Comparison of ENCODE assay signal across 9 cellular contexts in the genomic region with DNA sequence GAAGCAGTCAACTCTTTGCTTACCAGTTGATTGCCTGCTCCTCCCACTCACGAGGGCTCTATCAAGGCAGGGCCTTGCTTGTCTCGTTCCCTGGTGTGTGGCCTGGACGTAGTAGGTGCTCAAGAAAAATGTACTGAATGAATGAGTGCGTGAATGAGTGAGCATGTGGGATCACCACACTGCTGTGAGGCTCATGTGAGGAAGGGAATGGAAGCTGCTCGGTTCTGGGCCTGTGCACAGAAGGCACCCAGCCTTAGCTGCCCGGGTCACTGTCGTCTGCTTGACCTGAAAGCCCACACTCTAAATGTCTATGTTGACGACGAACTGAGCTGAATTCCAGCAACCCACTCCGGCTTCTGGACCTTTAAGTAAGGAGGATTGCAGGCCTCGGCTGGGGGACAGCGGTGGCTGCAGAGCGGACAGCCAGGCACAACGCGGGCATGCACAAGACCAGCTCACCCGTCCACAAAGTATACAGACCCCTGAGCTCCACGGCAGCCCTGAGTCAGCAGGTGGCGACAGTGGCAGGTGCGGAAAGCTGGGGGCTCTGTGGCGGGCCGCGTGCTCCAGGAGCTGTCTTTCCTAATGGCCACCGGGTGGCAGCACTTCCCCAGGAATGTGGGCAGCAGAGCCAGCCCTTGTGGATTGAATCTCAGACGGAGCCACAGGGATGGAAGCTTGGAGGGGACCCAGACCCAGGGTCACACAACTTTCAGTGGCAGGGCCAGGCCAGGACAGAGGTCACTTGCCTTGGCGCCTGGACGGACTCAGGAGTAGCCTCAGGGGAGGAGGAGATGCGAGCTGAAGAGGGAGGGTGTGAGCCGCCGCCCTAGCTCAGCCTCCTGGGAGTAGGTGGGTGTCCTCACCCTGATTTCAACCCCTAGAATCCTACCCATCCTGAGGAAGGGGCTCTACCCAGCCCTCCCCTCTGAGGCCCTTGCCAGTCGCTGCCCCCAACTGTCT. TPM values are rescaled to one million over a fixed set of nuclear protein-coding genes. Genes with fewer than 3 reads are reported as not detected.
DNase-seq lines count a peak whose midpoint lies in the region; ATAC-seq and TF ChIP-seq lines count a peak whose summit lies in the region.
"Had no signal": no experiment of that assay in that cellular context is flagged by ENCODE, and none has a peak within 500 bp of the region (broad histone marks: within the 10 kb centered on the region; RNA-seq: fewer than 3 reads in every experiment).

No MANE protein-coding gene starts in this region.

- DNase-seq in D341Med (ENCODE audit: low spot score): peak; percentile 93
- DNase-seq in NCI-H510A (lab: John Stamatoyannopoulos, UW): peak; percentile 36
- DNase-seq in activated CD4-positive, CD25-positive, alpha-beta regulatory T cell treated with anti-CD3 and anti-CD28 coated beads, Interleukin-2, amount 50 U/mL, for 72 hours: peak; percentile 75
- peak in 59 of 61 donors; percentile 40 to 92 (median 76) for DNase-seq in caudate nucleus (lab: John Stamatoyannopoulos, UW)
- no peak for DNase-seq in kidney epithelial cell (ENCODE audit: low read depth)
- DNase-seq in stimulated activated CD4-positive, alpha-beta T cell treated with anti-CD3 and anti-CD28 coated beads, Interleukin-2, amount 100 ng/mL, for 24 hours: peak; percentile 78 to 80
- no peak for DNase-seq in GF-D8 (lab: John Stamatoyannopoulos, UW)

- TF ChIP-seq CTCF in kidney epithelial cell (IDR thresholded peaks at IDR 0.05; ENCODE audit: insufficient read depth, low read length, poor library complexity, severe bottlenecking): peak; percentile 91

- peaks cover 4% of the 10 kb centered on the region for H3K27me3 ChIP-seq in kidney epithelial cell (ENCODE audit: control insufficient read depth, insufficient read depth, low read length)

- peak overlapping the region; percentile 92 for H3K27ac ChIP-seq in caudate nucleus (ENCODE audit: low read depth, low read length)

- H3K36me3 ChIP-seq in kidney epithelial cell (ENCODE audit: control insufficient read depth, insufficient read depth, low read length): no peaks in the 10 kb centered on the region

- peak; percentile 48 for ATAC-seq in HG02981 (IDR thresholded peaks at IDR 0.05; ENCODE audit: unreplicated experiment)

- no peak overlapping the region for H3K4me3 ChIP-seq in kidney epithelial cell (ENCODE audit: low read depth, low read length)

RNA-seq across cellular contexts. Expression of a gene that starts 5.0 kb away (rescaled TPM):
- total RNA-seq in kidney epithelial cell: 53.9 and 55.6 TPM in 2 replicates

RNA-seq across cellular contexts. Expression of a gene that starts 31.8 kb away (rescaled TPM):
- total RNA-seq in kidney epithelial cell: 0.08 and 0.14 TPM in 2 replicates
- total RNA-seq: T-helper 2 cell treated with Interferon-gamma antibody and Interleukin-4, amounts not matched to agents 100 ng/mL and 5 ng/mL, for 36 hours had no signal

RNA-seq across cellular contexts. Expression of a gene that starts 58.3 kb away (rescaled TPM):
- total RNA-seq in kidney epithelial cell: 4.1 and 5.4 TPM in 2 replicates

Comparison
In these comparisons a context has a peak if more than half of its experiments do, and no peak if none do; other contexts are left out.
1. DNase-seq: peak in D341Med (single experiment), NCI-H510A (single experiment), activated CD4-positive, CD25-positive, alpha-beta regulatory T cell treated with anti-CD3 and anti-CD28 coated beads, Interleukin-2, amount 50 U/mL, for 72 hours (single experiment), caudate nucleus (59 of 61) and stimulated activated CD4-positive, alpha-beta T cell treated with anti-CD3 and anti-CD28 coated beads, Interleukin-2, amount 100 ng/mL, for 24 hours (2 of 2); none in kidney epithelial cell (single experiment) and GF-D8 (single experiment).